12 cellular contexts compared by ENCODE assay signal in the genomic region with DNA sequence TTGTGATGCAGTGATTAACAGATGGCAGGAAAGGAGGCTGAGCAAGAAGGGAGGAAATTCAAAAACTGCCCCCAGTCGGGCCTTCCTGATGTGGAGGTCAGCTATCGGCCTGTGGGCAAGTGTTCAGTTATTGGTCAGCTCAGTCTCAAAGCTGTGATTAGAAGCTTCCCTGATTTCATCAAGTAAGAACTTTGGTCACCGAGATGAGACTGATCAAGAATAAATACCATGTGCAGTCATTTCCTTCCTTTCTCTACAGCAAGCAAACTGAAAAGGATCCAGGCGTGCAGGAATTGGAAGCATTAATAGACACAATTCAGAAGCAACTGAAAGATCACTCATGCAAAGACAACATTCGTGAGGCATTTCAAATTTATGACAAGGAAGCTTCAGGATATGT.
"Had no signal": no experiment of that assay in that cellular context is flagged by ENCODE, and none has a peak within 500 bp of the region (broad histone marks: within the 10 kb centered on the region; RNA-seq: fewer than 3 reads in every experiment).

No MANE protein-coding gene starts in this region.

- H3K27me3 ChIP-seq: breast epithelium, pancreas had no signal

- H3K36me3 ChIP-seq: breast epithelium, pancreas had no signal

- DNase-seq: activated CD8-positive, alpha-beta memory T cell treated with anti-CD3 and anti-CD28 coated beads, Interleukin-2, amount 50 U/mL, for 4 hours; activated CD8-positive, alpha-beta T cell treated with anti-CD3 and anti-CD28 coated beads for 36 hours; activated gamma-delta T cell treated with Interleukin-2 at 50 U/mL for 16 hours; activated naive CD8-positive, alpha-beta T cell treated with anti-CD3 and anti-CD28 coated beads, Interleukin-2, amount 10 ng/mL, durations not matched to agents 7 days and 5 days; activated T-cell treated with anti-CD3 and anti-CD28 coated beads, Interleukin-2, amount 50 U/mL, for 72 hours; anterior cingulate cortex; islet precursor cell; left ventricle myocardium inferior; pancreas; retina; T-helper 17 cell had no signal

- H3K4me1 ChIP-seq: breast epithelium, pancreas had no signal

- ATAC-seq: activated CD8-positive, alpha-beta T cell treated with anti-CD3 and anti-CD28 coated beads for 36 hours; activated T-cell treated with anti-CD3 and anti-CD28 coated beads, Interleukin-2, amount 50 U/mL, for 72 hours; pancreas; T-helper 17 cell had no signal

- H3K4me3 ChIP-seq: breast epithelium, left ventricle myocardium inferior, pancreas had no signal

- H3K9me3 ChIP-seq: breast epithelium, left ventricle myocardium inferior, pancreas had no signal

- H3K27ac ChIP-seq: left ventricle myocardium inferior, pancreas had no signal
